In genomic region chr21:42923553-42924432, GRCh38 we compare ENCODE assay signal across 1 cellular context.
TF ChIP-seq lines count a peak whose summit lies in the region.

No MANE protein-coding gene starts in this region.

TF ChIP-seq in HEK293, 187 proteins besides CTCF, POLR2A, EP300 and RAD21 (continued from another document and continues in another):
- TF ChIP-seq ZNF704 (tag by site-specific recombination; IDR thresholded peaks at IDR 0.05) (no peak), SCRT1 (tag by site-specific recombination; IDR thresholded peaks at IDR 0.05; ENCODE audit: borderline replicate concordance) (no peak), HOXD13 (CRISPR knock-in tag; IDR thresholded peaks at IDR 0.05; ENCODE audit: borderline replicate concordance) (no peak), ZNF473 (tag by site-specific recombination; IDR thresholded peaks at IDR 0.05) (no peak), ZNF843 (tag by site-specific recombination; IDR thresholded peaks at IDR 0.05) (no peak), ZNF777 (tag by site-specific recombination; IDR thresholded peaks at IDR 0.05; ENCODE audit: borderline replicate concordance) (no peak), ZFP69B (tag by site-specific recombination; IDR thresholded peaks at IDR 0.05) (peak; percentile 67; the same call in 1 of the 2 replicates), ZNF549 (tag by site-specific recombination; IDR thresholded peaks at IDR 0.05) (no peak), AEBP2 (tag by site-specific recombination; IDR thresholded peaks at IDR 0.05; ENCODE audit: borderline replicate concordance) (no peak), ZNF518A (tag by site-specific recombination; conservative IDR thresholded peaks at IDR 0.05; ENCODE audit: low read depth) (peak; percentile 96), ZNF654 (tag by site-specific recombination; IDR thresholded peaks at IDR 0.05; ENCODE audit: low read depth) (peak; percentile 95), ZNF423 (tag by site-specific recombination; IDR thresholded peaks at IDR 0.05) (peak; percentile 91), ZNF658 (tag by site-specific recombination; IDR thresholded peaks at IDR 0.05) (no peak), ZSCAN18 (tag by site-specific recombination; IDR thresholded peaks at IDR 0.05) (no peak), ZNF558 (tag by site-specific recombination; IDR thresholded peaks at IDR 0.05) (peak; percentile 36; the same call in 1 of the 2 replicates), ZNF18 (tag by site-specific recombination; IDR thresholded peaks at IDR 0.05) (0 out of 2 replicates have a peak, but pooled peaks have one; percentile 42), ZEB2 (tag by site-specific recombination; IDR thresholded peaks at IDR 0.05) (peak; percentile 76; the same call in 1 of the 2 replicates), PRDM1 (tag by site-specific recombination; IDR thresholded peaks at IDR 0.05) (no peak), ZNF433 (tag by site-specific recombination; IDR thresholded peaks at IDR 0.05; ENCODE audit: low read depth) (no peak), ZNF707 (tag by site-specific recombination; IDR thresholded peaks at IDR 0.05) (no peak), ZNF2 (tag by site-specific recombination; IDR thresholded peaks at IDR 0.05) (no peak), ZBTB7A (tag by site-specific recombination; IDR thresholded peaks at IDR 0.05; ENCODE audit: low read depth) (no peak), ZNF664 (tag by site-specific recombination; IDR thresholded peaks at IDR 0.05) (no peak), KLF7 (tag by site-specific recombination; IDR thresholded peaks at IDR 0.05; ENCODE audit: borderline replicate concordance) (peak; percentile 99), EGR2 (tag by site-specific recombination; IDR thresholded peaks at IDR 0.05; ENCODE audit: low read depth) (peak; percentile 73), ZBTB26 (tag by site-specific recombination; optimal IDR thresholded peaks at IDR 0.05) (no peak), ZNF23 (tag by site-specific recombination; IDR thresholded peaks at IDR 0.05; ENCODE audit: borderline replicate concordance) (no peak; the same call in 1 of the 2 replicates), ZNF639 (tag by site-specific recombination; IDR thresholded peaks at IDR 0.05) (peak; percentile 80), ZNF48 (tag by site-specific recombination; IDR thresholded peaks at IDR 0.05) (no peak)
- TF ChIP-seq, protein P1, sequence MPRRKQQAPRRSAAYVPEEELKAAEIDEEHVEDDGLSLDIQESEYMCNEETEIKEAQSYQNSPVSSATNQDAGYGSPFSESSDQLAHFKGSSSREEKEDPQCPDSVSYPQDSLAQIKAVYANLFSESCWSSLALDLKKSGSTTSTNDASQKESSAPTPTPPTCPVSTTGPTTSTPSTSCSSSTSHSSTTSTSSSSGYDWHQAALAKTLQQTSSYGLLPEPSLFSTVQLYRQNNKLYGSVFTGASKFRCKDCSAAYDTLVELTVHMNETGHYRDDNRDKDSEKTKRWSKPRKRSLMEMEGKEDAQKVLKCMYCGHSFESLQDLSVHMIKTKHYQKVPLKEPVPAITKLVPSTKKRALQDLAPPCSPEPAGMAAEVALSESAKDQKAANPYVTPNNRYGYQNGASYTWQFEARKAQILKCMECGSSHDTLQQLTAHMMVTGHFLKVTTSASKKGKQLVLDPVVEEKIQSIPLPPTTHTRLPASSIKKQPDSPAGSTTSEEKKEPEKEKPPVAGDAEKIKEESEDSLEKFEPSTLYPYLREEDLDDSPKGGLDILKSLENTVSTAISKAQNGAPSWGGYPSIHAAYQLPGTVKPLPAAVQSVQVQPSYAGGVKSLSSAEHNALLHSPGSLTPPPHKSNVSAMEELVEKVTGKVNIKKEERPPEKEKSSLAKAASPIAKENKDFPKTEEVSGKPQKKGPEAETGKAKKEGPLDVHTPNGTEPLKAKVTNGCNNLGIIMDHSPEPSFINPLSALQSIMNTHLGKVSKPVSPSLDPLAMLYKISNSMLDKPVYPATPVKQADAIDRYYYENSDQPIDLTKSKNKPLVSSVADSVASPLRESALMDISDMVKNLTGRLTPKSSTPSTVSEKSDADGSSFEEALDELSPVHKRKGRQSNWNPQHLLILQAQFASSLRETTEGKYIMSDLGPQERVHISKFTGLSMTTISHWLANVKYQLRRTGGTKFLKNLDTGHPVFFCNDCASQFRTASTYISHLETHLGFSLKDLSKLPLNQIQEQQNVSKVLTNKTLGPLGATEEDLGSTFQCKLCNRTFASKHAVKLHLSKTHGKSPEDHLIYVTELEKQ (tag by site-specific recombination; IDR thresholded peaks at IDR 0.05; ENCODE audit: borderline replicate concordance), result no peak
- TF ChIP-seq, protein P2, sequence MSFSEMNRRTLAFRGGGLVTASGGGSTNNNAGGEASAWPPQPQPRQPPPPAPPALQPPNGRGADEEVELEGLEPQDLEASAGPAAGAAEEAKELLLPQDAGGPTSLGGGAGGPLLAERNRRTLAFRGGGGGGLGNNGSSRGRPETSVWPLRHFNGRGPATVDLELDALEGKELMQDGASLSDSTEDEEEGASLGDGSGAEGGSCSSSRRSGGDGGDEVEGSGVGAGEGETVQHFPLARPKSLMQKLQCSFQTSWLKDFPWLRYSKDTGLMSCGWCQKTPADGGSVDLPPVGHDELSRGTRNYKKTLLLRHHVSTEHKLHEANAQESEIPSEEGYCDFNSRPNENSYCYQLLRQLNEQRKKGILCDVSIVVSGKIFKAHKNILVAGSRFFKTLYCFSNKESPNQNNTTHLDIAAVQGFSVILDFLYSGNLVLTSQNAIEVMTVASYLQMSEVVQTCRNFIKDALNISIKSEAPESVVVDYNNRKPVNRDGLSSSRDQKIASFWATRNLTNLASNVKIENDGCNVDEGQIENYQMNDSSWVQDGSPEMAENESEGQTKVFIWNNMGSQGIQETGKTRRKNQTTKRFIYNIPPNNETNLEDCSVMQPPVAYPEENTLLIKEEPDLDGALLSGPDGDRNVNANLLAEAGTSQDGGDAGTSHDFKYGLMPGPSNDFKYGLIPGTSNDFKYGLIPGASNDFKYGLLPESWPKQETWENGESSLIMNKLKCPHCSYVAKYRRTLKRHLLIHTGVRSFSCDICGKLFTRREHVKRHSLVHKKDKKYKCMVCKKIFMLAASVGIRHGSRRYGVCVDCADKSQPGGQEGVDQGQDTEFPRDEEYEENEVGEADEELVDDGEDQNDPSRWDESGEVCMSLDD (tag by site-specific recombination; IDR thresholded peaks at IDR 0.05), result no peak
- TF ChIP-seq, protein P3, sequence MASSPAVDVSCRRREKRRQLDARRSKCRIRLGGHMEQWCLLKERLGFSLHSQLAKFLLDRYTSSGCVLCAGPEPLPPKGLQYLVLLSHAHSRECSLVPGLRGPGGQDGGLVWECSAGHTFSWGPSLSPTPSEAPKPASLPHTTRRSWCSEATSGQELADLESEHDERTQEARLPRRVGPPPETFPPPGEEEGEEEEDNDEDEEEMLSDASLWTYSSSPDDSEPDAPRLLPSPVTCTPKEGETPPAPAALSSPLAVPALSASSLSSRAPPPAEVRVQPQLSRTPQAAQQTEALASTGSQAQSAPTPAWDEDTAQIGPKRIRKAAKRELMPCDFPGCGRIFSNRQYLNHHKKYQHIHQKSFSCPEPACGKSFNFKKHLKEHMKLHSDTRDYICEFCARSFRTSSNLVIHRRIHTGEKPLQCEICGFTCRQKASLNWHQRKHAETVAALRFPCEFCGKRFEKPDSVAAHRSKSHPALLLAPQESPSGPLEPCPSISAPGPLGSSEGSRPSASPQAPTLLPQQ (tag by site-specific recombination; IDR thresholded peaks at IDR 0.05), result peak; percentile 88
- TF ChIP-seq, protein P4, sequence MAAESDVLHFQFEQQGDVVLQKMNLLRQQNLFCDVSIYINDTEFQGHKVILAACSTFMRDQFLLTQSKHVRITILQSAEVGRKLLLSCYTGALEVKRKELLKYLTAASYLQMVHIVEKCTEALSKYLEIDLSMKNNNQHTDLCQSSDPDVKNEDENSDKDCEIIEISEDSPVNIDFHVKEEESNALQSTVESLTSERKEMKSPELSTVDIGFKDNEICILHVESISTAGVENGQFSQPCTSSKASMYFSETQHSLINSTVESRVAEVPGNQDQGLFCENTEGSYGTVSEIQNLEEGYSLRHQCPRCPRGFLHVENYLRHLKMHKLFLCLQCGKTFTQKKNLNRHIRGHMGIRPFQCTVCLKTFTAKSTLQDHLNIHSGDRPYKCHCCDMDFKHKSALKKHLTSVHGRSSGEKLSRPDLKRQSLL (tag by site-specific recombination; IDR thresholded peaks at IDR 0.05), result no peak
